14 cellular contexts compared by ENCODE assay signal in the genomic region with DNA sequence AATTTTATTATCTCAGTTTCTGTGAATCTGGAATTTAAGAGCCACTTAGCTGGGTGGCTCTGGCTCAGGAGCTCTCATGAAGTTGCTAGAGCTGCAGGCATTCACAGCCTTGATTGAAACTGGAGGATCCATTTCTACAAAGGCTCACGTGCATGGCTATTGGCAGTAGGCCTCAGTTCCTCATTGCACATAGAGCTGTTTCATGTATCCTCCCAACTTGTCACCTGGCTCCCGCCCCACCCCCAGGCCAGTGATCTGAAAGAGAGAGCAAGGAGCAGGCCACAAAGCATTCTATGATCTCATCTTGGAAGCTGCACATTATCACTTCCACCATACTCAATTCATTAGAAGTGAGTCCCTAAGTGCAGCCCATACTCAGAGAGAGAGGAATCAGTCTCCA.
DNase-seq lines count a peak whose midpoint lies in the region; ATAC-seq and TF ChIP-seq lines count a peak whose summit lies in the region.
"Had no signal": no experiment of that assay in that cellular context is flagged by ENCODE, and none has a peak within 500 bp of the region (broad histone marks: within the 10 kb centered on the region; RNA-seq: fewer than 3 reads in every experiment).

No MANE protein-coding gene starts in this region.

- H3K36me3 ChIP-seq in MM.1S (replicated peaks; ENCODE audit: insufficient read depth, low read length), result no peaks in the 10 kb centered on the region
- H3K36me3 ChIP-seq: vagina had no signal

- no peak for TF ChIP-seq CTCF in MM.1S (IDR thresholded peaks at IDR 0.05; ENCODE audit: low read length)
- TF ChIP-seq CTCF in choroid plexus epithelial cell (conservative IDR thresholded peaks at IDR 0.05; ENCODE audit: low read depth, low read length), result no peak

- H3K79me2 ChIP-seq in MM.1S (ENCODE audit: low read length), result no peaks in the 10 kb centered on the region

- H3K9me2 ChIP-seq in MM.1S (replicated peaks; ENCODE audit: insufficient read depth, low read length), result no peaks in the 10 kb centered on the region

- peak; percentile 67 for DNase-seq in EL
- DNase-seq in MM.1S, result peak; percentile 33
- DNase-seq in choroid plexus epithelial cell (ENCODE audit: low read depth), result peak; percentile 49
- no peak for DNase-seq in activated T-cell treated with anti-CD3 and anti-CD28 coated beads, Interleukin-2, amount 50 U/mL, for 48 hours
- DNase-seq: activated gamma-delta T cell treated with Interleukin-2 at 50 U/mL for 16 hours; mesendoderm; NCI-H1417 treated with DMSO at 0.1 percent for 48 hours; NCI-H774; stimulated activated CD4-positive, alpha-beta T cell treated with anti-CD3 and anti-CD28 coated beads, Interleukin-15, amount 100 ng/mL, for 24 hours had no signal

- H3K4me2 ChIP-seq in MM.1S (ENCODE audit: low read depth, low read length), result no peak overlapping the region

- peaks cover 19% of the 10 kb centered on the region for H3K4me1 ChIP-seq in MM.1S (ENCODE audit: low read length)
- H3K4me1 ChIP-seq: vagina had no signal

- no peaks in the 10 kb centered on the region for H3K9me3 ChIP-seq in MM.1S (replicated peaks; ENCODE audit: insufficient read depth, low read length)
- H3K9me3 ChIP-seq: vagina had no signal

- H3K4me3 ChIP-seq in MM.1S (ENCODE audit: low read length), result no peak overlapping the region
- no peak overlapping the region for H3K4me3 ChIP-seq in choroid plexus epithelial cell (ENCODE audit: low read depth, low read length)
- H3K4me3 ChIP-seq: vagina had no signal

- no peaks in the 10 kb centered on the region for H3F3A ChIP-seq in MM.1S (ENCODE audit: insufficient read depth, low read length)

- H3K27ac ChIP-seq in MM.1S (ENCODE audit: low read length), result no peak overlapping the region
- H3K27ac ChIP-seq: vagina had no signal

- H3K27me3 ChIP-seq in MM.1S (replicated peaks; ENCODE audit: insufficient read depth, low read length), result no peaks in the 10 kb centered on the region
- H3K27me3 ChIP-seq: vagina had no signal

- no peak overlapping the region for H2AFZ ChIP-seq in MM.1S (ENCODE audit: low read length)

- ATAC-seq in GM21515 (IDR thresholded peaks at IDR 0.05; ENCODE audit: unreplicated experiment), result peak; percentile 85
- no peak for ATAC-seq in GM18505 (IDR thresholded peaks at IDR 0.05; ENCODE audit: unreplicated experiment)
- ATAC-seq in HG02938 (IDR thresholded peaks at IDR 0.05; ENCODE audit: unreplicated experiment), result no peak
- ATAC-seq in HG02763 (IDR thresholded peaks at IDR 0.05; ENCODE audit: unreplicated experiment), result no peak

- TF ChIP-seq POLR2A in GM18505 (IDR thresholded peaks at IDR 0.05; ENCODE audit: borderline replicate concordance, extremely low read depth, insufficient read depth, insufficient read length), result no peak

- no peak overlapping the region for H3K9ac ChIP-seq in MM.1S (ENCODE audit: low read length)

- H4K20me1 ChIP-seq in MM.1S (ENCODE audit: insufficient read depth, low read length), result no peaks in the 10 kb centered on the region

Comparison
In these comparisons a context has a peak if more than half of its experiments do, and no peak if none do; other contexts are left out.
1. DNase-seq: peak in EL (single experiment), MM.1S (single experiment) and choroid plexus epithelial cell (single experiment); none in activated T-cell treated with anti-CD3 and anti-CD28 coated beads, Interleukin-2, amount 50 U/mL, for 48 hours (0 of 2).